Comparison of ENCODE assay signal across 33 cellular contexts in the genomic region with DNA sequence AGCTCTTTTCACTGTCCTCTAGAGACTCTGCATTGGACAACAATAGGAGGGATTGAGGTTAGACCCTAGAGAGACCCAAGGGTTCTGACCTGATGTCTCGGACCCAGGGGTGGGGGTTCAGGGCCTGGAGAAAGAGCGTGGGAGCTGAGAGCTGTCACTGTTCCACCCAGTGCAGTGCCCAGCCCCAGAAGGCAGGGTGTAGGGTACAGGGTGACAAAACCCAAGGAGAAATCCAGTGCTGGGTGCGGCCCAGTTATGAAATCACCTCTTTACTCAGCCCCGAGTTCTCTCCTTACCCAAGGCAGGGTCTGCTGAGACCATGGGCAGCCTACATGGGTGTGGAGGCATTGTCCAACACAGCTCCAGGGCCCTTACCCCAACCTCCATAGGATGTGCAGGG. TPM values are rescaled to one million over a fixed set of nuclear protein-coding genes. Genes with fewer than 3 reads are reported as not detected.
"Had no signal": no experiment of that assay in that cellular context is flagged by ENCODE, and none has a peak within 500 bp of the region (broad histone marks: within the 10 kb centered on the region; RNA-seq: fewer than 3 reads in every experiment).

No MANE protein-coding gene starts in this region.

- H3K9me3 Mint-ChIP-seq: activated CD4-positive, alpha-beta memory T cell treated with anti-CD3 and anti-CD28 coated beads for 36 hours; activated naive CD4-positive, alpha-beta T cell treated with anti-CD3 and anti-CD28 coated beads, Interleukin-2, amount 10 ng/mL, durations not matched to agents 7 days and 5 days; activated naive CD8-positive, alpha-beta T cell treated with anti-CD3 and anti-CD28 coated beads, Interleukin-2, amount 10 ng/mL, durations not matched to agents 7 days and 5 days; activated T-cell treated with anti-CD3 and anti-CD28 coated beads, Interleukin-2, amount 50 U/mL, for 24 hours; naive B cell; nephron progenitor cell had no signal

- ATAC-seq: activated CD4-positive, CD25-positive, alpha-beta regulatory T cell treated with anti-CD3 and anti-CD28 coated beads, Interleukin-2, amount 50 U/mL, for 24 hours; heart right ventricle; left ventricle myocardium superior had no signal

- H3K27ac Mint-ChIP-seq: activated CD4-positive, alpha-beta memory T cell treated with anti-CD3 and anti-CD28 coated beads for 36 hours; activated naive CD4-positive, alpha-beta T cell treated with anti-CD3 and anti-CD28 coated beads, Interleukin-2, amount 10 ng/mL, durations not matched to agents 7 days and 5 days; activated naive CD8-positive, alpha-beta T cell treated with anti-CD3 and anti-CD28 coated beads, Interleukin-2, amount 10 ng/mL, durations not matched to agents 7 days and 5 days; activated T-cell treated with anti-CD3 and anti-CD28 coated beads, Interleukin-2, amount 50 U/mL, for 24 hours; naive B cell; nephron progenitor cell had no signal

- H3K27me3 ChIP-seq: ovary had no signal

- H3K4me3 ChIP-seq: esophagus squamous epithelium, heart right ventricle, ovary, prostate gland, sigmoid colon, suprapubic skin, tibial artery had no signal

- H3K4me1 ChIP-seq: prostate gland, sigmoid colon had no signal

- DNase-seq: activated CD4-positive, alpha-beta memory T cell treated with anti-CD3 and anti-CD28 coated beads for 36 hours; activated CD4-positive, alpha-beta T cell treated with anti-CD3 and anti-CD28 coated beads for 48 hours; activated CD8-positive, alpha-beta memory T cell treated with anti-CD3 and anti-CD28 coated beads, Interleukin-2, amount 50 U/mL, for 48 hours; activated gamma-delta T cell; activated naive CD4-positive, alpha-beta T cell treated with anti-CD3 and anti-CD28 coated beads, Interleukin-2, amount 10 ng/mL, durations not matched to agents 7 days and 5 days; activated T-cell treated with anti-CD3 and anti-CD28 coated beads, Interleukin-2, amount 50 U/mL, for 24 hours; brain microvascular endothelial cell; esophagus squamous epithelium; foreskin melanocyte; heart right ventricle; left ventricle myocardium superior; mammary epithelial cell; naive B cell; nephron progenitor cell; retina; sigmoid colon; small intestine; stimulated activated CD4-positive, alpha-beta T cell treated with anti-CD3 and anti-CD28 coated beads, Interleukin-1b, Interleukin-23, amount 100 ng/mL, for 48 hours; stimulated activated naive CD4-positive, alpha-beta T cell; T1000; WERI-Rb-1 had no signal

- H3K4me3 Mint-ChIP-seq: activated CD4-positive, alpha-beta memory T cell treated with anti-CD3 and anti-CD28 coated beads for 36 hours; activated naive CD4-positive, alpha-beta T cell treated with anti-CD3 and anti-CD28 coated beads, Interleukin-2, amount 10 ng/mL, durations not matched to agents 7 days and 5 days; activated naive CD8-positive, alpha-beta T cell treated with anti-CD3 and anti-CD28 coated beads, Interleukin-2, amount 10 ng/mL, durations not matched to agents 7 days and 5 days; activated T-cell treated with anti-CD3 and anti-CD28 coated beads, Interleukin-2, amount 50 U/mL, for 24 hours; naive B cell; nephron progenitor cell had no signal

- H3K36me3 Mint-ChIP-seq: activated CD4-positive, alpha-beta memory T cell treated with anti-CD3 and anti-CD28 coated beads for 36 hours; activated naive CD4-positive, alpha-beta T cell treated with anti-CD3 and anti-CD28 coated beads, Interleukin-2, amount 10 ng/mL, durations not matched to agents 7 days and 5 days; activated naive CD8-positive, alpha-beta T cell treated with anti-CD3 and anti-CD28 coated beads, Interleukin-2, amount 10 ng/mL, durations not matched to agents 7 days and 5 days; naive B cell had no signal

- H3K9me3 ChIP-seq: esophagus squamous epithelium, heart right ventricle, neutrophil, ovary, prostate gland, sigmoid colon, suprapubic skin, tibial artery had no signal

- H3K36me3 ChIP-seq: brain microvascular endothelial cell, esophagus squamous epithelium, heart right ventricle, neutrophil, ovary, prostate gland, sigmoid colon, suprapubic skin, tibial artery, WERI-Rb-1 had no signal

- H3K4me1 Mint-ChIP-seq: activated naive CD8-positive, alpha-beta T cell treated with anti-CD3 and anti-CD28 coated beads, Interleukin-2, amount 10 ng/mL, durations not matched to agents 7 days and 5 days had no signal

RNA-seq across cellular contexts. Expression of a gene that starts 2.6 kb away (rescaled TPM):
- total RNA-seq: activated CD4-positive, alpha-beta memory T cell treated with anti-CD3 and anti-CD28 coated beads for 36 hours; activated naive CD8-positive, alpha-beta T cell treated with anti-CD3 and anti-CD28 coated beads, Interleukin-2, amount 10 ng/mL, durations not matched to agents 7 days and 5 days; astrocyte; cardiac septum; esophagus squamous epithelium; glomerular endothelial cell; heart right ventricle; left ventricle myocardium superior; mammary epithelial cell; sigmoid colon; T-helper 1 cell treated with Interleukin-12 subunit alpha and Interleukin-12 subunit beta and Interleukin-4 antibody, amounts not matched to agents 30 ng/mL and 1 ng/mL, for 36 hours had no signal

RNA-seq across cellular contexts. Expression of a gene that starts 8.5 kb away (rescaled TPM):
- total RNA-seq: activated CD4-positive, alpha-beta memory T cell treated with anti-CD3 and anti-CD28 coated beads for 36 hours; activated naive CD8-positive, alpha-beta T cell treated with anti-CD3 and anti-CD28 coated beads, Interleukin-2, amount 10 ng/mL, durations not matched to agents 7 days and 5 days; astrocyte; cardiac septum; glomerular endothelial cell; sigmoid colon; T-helper 1 cell treated with Interleukin-12 subunit alpha and Interleukin-12 subunit beta and Interleukin-4 antibody, amounts not matched to agents 30 ng/mL and 1 ng/mL, for 36 hours had no signal

RNA-seq across cellular contexts. Expression of a gene that starts 19.6 kb away (rescaled TPM):
- total RNA-seq: activated CD4-positive, alpha-beta memory T cell treated with anti-CD3 and anti-CD28 coated beads for 36 hours; activated naive CD8-positive, alpha-beta T cell treated with anti-CD3 and anti-CD28 coated beads, Interleukin-2, amount 10 ng/mL, durations not matched to agents 7 days and 5 days; astrocyte; cardiac septum; esophagus squamous epithelium; glomerular endothelial cell; heart right ventricle; left ventricle myocardium superior; suprapubic skin; T-helper 1 cell treated with Interleukin-12 subunit alpha and Interleukin-12 subunit beta and Interleukin-4 antibody, amounts not matched to agents 30 ng/mL and 1 ng/mL, for 36 hours; ureter had no signal

RNA-seq across cellular contexts. Expression of a gene that starts 49.4 kb away (rescaled TPM):
- total RNA-seq: glomerular endothelial cell, mammary epithelial cell had no signal
